ENCODE assay signal across 11 cellular contexts in the genomic region with DNA sequence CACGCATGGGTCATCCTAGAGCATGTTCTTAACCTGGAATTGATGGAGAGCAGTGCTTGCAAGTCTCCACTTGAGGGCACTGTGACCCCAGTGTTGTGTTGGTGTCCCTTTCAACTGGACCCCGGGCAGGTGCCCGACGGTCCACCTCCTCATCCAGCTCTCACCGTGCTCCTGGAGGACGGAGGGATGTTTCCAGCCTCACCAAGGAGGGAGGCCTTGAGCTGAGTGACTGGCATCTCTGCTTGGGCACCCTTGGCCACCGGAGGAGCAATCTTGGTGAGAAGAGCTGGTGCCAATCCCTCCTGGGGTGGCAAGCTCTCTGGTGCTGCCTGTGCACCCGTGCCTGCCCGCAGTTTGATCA. TPM values are rescaled to one million over a fixed set of nuclear protein-coding genes. Genes with fewer than 3 reads are reported as not detected.
DNase-seq lines count a peak whose midpoint lies in the region; ATAC-seq and TF ChIP-seq lines count a peak whose summit lies in the region.
"Had no signal": no experiment of that assay in that cellular context is flagged by ENCODE, and none has a peak within 500 bp of the region (broad histone marks: within the 10 kb centered on the region; RNA-seq: fewer than 3 reads in every experiment).

No MANE protein-coding gene starts in this region.

- DNase-seq in stimulated activated CD4-positive, alpha-beta T cell treated with anti-CD3 and anti-CD28 coated beads, Interleukin-15, amount 100 ng/mL, for 24 hours = peak; percentile 13
- no peak for DNase-seq in stimulated activated CD4-positive, alpha-beta T cell treated with anti-CD3 and anti-CD28 coated beads, Interleukin-4, amount 100 ng/mL, for 24 hours
- DNase-seq in OCI-M1 (lab: John Stamatoyannopoulos, UW) (peak; percentile 1), glutamatergic neuron (peak; percentile 59), T-helper 9 cell (no peak)
- DNase-seq: activated CD4-positive, alpha-beta T cell treated with anti-CD3 and anti-CD28 coated beads, Interleukin-2, amount 50 U/mL, for 1 hour; tibial artery had no signal

- H3K4me3 Mint-ChIP-seq in glutamatergic neuron (ENCODE audit: unreplicated experiment) = no peak overlapping the region
- H3K4me3 Mint-ChIP-seq: memory B cell had no signal

- no peak for ATAC-seq in HG02840 (IDR thresholded peaks at IDR 0.05; ENCODE audit: low FRiP score, unreplicated experiment)
- ATAC-seq in GM19035 (IDR thresholded peaks at IDR 0.05; ENCODE audit: unreplicated experiment) = no peak
- no peak for ATAC-seq in HG02870 (IDR thresholded peaks at IDR 0.05; ENCODE audit: unreplicated experiment)

- peaks cover 1% of the 10 kb centered on the region for H3K9me3 Mint-ChIP-seq in glutamatergic neuron (ENCODE audit: unreplicated experiment)

- H3K36me3 Mint-ChIP-seq in glutamatergic neuron (ENCODE audit: unreplicated experiment) = peaks cover 9% of the 10 kb centered on the region
- H3K36me3 Mint-ChIP-seq: memory B cell had no signal

- H3K4me1 Mint-ChIP-seq in glutamatergic neuron (ENCODE audit: low read depth, unreplicated experiment) = no peaks in the 10 kb centered on the region
- H3K4me1 Mint-ChIP-seq: memory B cell had no signal

- H3K27me3 Mint-ChIP-seq in glutamatergic neuron (ENCODE audit: unreplicated experiment) = peaks cover 5% of the 10 kb centered on the region

- H3K27ac Mint-ChIP-seq in glutamatergic neuron (ENCODE audit: unreplicated experiment) = no peak overlapping the region
- H3K27ac Mint-ChIP-seq: memory B cell had no signal

- peak; percentile 64 for TF ChIP-seq CTCF in glutamatergic neuron (IDR thresholded peaks at IDR 0.05; ENCODE audit: partially characterized antibody, unreplicated experiment)

RNA-seq across cellular contexts. Expression of a gene that starts 45.4 kb away (rescaled TPM):
- not detected for total RNA-seq in glutamatergic neuron (ENCODE audit: unreplicated experiment)

Comparison
In these comparisons a context has a peak if more than half of its experiments do, and no peak if none do; other contexts are left out.
1. DNase-seq: peak in stimulated activated CD4-positive, alpha-beta T cell treated with anti-CD3 and anti-CD28 coated beads, Interleukin-15, amount 100 ng/mL, for 24 hours (single experiment), OCI-M1 (single experiment) and glutamatergic neuron (single experiment); none in stimulated activated CD4-positive, alpha-beta T cell treated with anti-CD3 and anti-CD28 coated beads, Interleukin-4, amount 100 ng/mL, for 24 hours (single experiment) and T-helper 9 cell (single experiment).